Comparison of ENCODE assay signal across 1 cellular context in the genomic region with DNA sequence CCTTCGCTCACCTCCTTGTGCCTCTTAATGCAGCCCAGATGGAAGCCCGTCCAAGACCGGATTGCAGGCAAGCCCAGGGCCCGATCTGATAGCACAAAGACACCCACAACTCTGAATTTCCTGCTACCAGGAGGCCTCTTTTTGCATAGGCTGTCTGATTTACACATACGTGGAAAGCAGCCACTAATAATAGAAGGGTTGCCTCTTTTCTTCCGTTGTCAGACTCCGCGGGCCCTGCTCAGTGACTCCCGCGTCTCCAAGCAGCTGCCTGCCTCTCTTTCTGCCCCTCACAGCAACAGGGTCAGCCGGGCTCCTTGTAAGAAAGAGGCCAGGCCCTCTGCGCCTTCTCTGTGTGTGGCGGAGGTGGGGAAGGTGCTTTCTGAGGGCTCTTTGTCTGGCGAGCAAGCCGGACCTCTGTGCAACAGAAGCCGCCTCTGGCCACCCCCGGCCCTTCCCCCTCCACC.
TF ChIP-seq lines count a peak whose summit lies in the region.

No MANE protein-coding gene starts in this region.

TF ChIP-seq in WTC11, 78 proteins besides CTCF, POLR2A, EP300 and RAD21 (continued from another document):
- TF ChIP-seq, protein P1, sequence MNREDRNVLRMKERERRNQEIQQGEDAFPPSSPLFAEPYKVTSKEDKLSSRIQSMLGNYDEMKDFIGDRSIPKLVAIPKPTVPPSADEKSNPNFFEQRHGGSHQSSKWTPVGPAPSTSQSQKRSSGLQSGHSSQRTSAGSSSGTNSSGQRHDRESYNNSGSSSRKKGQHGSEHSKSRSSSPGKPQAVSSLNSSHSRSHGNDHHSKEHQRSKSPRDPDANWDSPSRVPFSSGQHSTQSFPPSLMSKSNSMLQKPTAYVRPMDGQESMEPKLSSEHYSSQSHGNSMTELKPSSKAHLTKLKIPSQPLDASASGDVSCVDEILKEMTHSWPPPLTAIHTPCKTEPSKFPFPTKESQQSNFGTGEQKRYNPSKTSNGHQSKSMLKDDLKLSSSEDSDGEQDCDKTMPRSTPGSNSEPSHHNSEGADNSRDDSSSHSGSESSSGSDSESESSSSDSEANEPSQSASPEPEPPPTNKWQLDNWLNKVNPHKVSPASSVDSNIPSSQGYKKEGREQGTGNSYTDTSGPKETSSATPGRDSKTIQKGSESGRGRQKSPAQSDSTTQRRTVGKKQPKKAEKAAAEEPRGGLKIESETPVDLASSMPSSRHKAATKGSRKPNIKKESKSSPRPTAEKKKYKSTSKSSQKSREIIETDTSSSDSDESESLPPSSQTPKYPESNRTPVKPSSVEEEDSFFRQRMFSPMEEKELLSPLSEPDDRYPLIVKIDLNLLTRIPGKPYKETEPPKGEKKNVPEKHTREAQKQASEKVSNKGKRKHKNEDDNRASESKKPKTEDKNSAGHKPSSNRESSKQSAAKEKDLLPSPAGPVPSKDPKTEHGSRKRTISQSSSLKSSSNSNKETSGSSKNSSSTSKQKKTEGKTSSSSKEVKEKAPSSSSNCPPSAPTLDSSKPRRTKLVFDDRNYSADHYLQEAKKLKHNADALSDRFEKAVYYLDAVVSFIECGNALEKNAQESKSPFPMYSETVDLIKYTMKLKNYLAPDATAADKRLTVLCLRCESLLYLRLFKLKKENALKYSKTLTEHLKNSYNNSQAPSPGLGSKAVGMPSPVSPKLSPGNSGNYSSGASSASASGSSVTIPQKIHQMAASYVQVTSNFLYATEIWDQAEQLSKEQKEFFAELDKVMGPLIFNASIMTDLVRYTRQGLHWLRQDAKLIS (CRISPR knock-in tag; IDR thresholded peaks at IDR 0.05; ENCODE audit: borderline replicate concordance) = no peak
- no peak for TF ChIP-seq ZNF219 (CRISPR knock-in tag; IDR thresholded peaks at IDR 0.05; ENCODE audit: borderline replicate concordance)
- TF ChIP-seq FOXP1 (CRISPR knock-in tag; IDR thresholded peaks at IDR 0.05; ENCODE audit: borderline replicate concordance) = no peak
- TF ChIP-seq, protein P2, sequence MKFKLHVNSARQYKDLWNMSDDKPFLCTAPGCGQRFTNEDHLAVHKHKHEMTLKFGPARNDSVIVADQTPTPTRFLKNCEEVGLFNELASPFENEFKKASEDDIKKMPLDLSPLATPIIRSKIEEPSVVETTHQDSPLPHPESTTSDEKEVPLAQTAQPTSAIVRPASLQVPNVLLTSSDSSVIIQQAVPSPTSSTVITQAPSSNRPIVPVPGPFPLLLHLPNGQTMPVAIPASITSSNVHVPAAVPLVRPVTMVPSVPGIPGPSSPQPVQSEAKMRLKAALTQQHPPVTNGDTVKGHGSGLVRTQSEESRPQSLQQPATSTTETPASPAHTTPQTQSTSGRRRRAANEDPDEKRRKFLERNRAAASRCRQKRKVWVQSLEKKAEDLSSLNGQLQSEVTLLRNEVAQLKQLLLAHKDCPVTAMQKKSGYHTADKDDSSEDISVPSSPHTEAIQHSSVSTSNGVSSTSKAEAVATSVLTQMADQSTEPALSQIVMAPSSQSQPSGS (CRISPR knock-in tag; IDR thresholded peaks at IDR 0.05; ENCODE audit: borderline replicate concordance, low read depth) = no peak
- TF ChIP-seq, protein P3, sequence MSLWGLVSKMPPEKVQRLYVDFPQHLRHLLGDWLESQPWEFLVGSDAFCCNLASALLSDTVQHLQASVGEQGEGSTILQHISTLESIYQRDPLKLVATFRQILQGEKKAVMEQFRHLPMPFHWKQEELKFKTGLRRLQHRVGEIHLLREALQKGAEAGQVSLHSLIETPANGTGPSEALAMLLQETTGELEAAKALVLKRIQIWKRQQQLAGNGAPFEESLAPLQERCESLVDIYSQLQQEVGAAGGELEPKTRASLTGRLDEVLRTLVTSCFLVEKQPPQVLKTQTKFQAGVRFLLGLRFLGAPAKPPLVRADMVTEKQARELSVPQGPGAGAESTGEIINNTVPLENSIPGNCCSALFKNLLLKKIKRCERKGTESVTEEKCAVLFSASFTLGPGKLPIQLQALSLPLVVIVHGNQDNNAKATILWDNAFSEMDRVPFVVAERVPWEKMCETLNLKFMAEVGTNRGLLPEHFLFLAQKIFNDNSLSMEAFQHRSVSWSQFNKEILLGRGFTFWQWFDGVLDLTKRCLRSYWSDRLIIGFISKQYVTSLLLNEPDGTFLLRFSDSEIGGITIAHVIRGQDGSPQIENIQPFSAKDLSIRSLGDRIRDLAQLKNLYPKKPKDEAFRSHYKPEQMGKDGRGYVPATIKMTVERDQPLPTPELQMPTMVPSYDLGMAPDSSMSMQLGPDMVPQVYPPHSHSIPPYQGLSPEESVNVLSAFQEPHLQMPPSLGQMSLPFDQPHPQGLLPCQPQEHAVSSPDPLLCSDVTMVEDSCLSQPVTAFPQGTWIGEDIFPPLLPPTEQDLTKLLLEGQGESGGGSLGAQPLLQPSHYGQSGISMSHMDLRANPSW (CRISPR knock-in tag; conservative IDR thresholded peaks at IDR 0.05; ENCODE audit: low read depth) = no peak
